In the genomic region with DNA sequence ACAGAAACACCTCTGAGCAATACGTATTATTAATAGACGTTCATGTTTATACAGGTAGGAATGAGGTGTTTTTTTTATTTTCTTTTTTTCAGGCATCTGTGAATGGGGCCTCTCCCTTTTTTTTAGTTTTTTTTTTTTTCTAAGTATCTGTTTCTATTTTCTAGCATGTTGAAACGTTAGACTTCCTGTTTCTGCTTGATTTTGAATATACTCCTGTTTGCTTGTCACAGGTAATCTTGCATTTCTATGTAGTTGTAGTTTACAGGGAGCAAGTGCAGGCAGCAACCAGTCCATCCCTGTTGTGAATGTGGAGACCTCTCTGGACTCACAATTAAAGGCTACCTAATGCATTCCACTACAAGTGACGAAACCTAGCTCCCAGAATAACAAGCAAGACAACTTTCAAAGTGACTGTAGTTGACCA, we compare ENCODE assay signal across 10 cellular contexts. TPM values are rescaled to one million over a fixed set of nuclear protein-coding genes. Genes with fewer than 3 reads are reported as not detected.
DNase-seq lines count a peak whose midpoint lies in the region; ATAC-seq, FAIRE-seq and TF ChIP-seq lines count a peak whose summit lies in the region.
"Had no signal": no experiment of that assay in that cellular context is flagged by ENCODE, and none has a peak within 500 bp of the region (broad histone marks: within the 10 kb centered on the region; RNA-seq: fewer than 3 reads in every experiment).

No MANE protein-coding gene starts in this region.

- H3K36me3 ChIP-seq in lower lobe of right lung, result no peaks in the 10 kb centered on the region
- no peaks in the 10 kb centered on the region for H3K36me3 ChIP-seq in aorta (ENCODE audit: control insufficient read depth in 1 of 2, insufficient read depth in 2 of 2, low read length in 1 of 2)
- H3K36me3 ChIP-seq: colonic mucosa had no signal

- peak overlapping the region; percentile 0 for H3K4me3 ChIP-seq in Jurkat, Clone E6-1 (ENCODE audit: low read length)
- H3K4me3 ChIP-seq in lower lobe of right lung (peak overlapping the region; percentile 4), aorta (ENCODE audit: low read length in 2 of 2) (no peak overlapping the region)
- H3K4me3 ChIP-seq: colonic mucosa had no signal

- H3K27ac ChIP-seq in lower lobe of right lung (no peak overlapping the region), aorta (ENCODE audit: low read depth in 1 of 2, low read length in 2 of 2) (no peak overlapping the region)
- H3K27ac ChIP-seq: colonic mucosa had no signal

- no peak for FAIRE-seq in H54 (lab: Jason Lieb, UNC)

- ATAC-seq in GM18502 (IDR thresholded peaks at IDR 0.05; ENCODE audit: poor library complexity, unreplicated experiment) (peak; percentile 28), GM21528 (IDR thresholded peaks at IDR 0.05; ENCODE audit: low FRiP score, unreplicated experiment) (peak; percentile 31), lower lobe of right lung (no peak), aorta (ENCODE audit: low FRiP score) (no peak)
- ATAC-seq: left cardiac atrium had no signal

- intact Hi-C loops in lower lobe of right lung (cut with DNase I), result no loop called here
- intact Hi-C loops in aorta (cut with DNase I), result loop anchor here (5.0 to 10.0 kb wide), 2 partner anchors 61 to 348 kb away; a partner anchor contains a TSS

- peaks cover 30% of the 10 kb centered on the region for H3K4me1 ChIP-seq in lower lobe of right lung
- no peaks in the 10 kb centered on the region for H3K4me1 ChIP-seq in aorta (ENCODE audit: control insufficient read depth in 1 of 2, insufficient read depth in 2 of 2, low read length in 2 of 2)
- H3K4me1 ChIP-seq: colonic mucosa had no signal

- no peak for TF ChIP-seq CTCF in lower lobe of right lung (IDR thresholded peaks at IDR 0.05)

- DNase-seq in Jurkat, Clone E6-1 (ENCODE audit: low read depth, low spot score), result no peak
- DNase-seq in lower lobe of right lung (no peak), H54 (ENCODE audit: insufficient read length, low spot score) (no peak), HT-29 (ENCODE audit: low spot score) (no peak), aorta (no peak), NCI-H82 treated with DMSO at 0.1 percent for 48 hours (lab: John Stamatoyannopoulos, UW; ENCODE audit: unreplicated experiment) (no peak)
- DNase-seq: colonic mucosa, left cardiac atrium had no signal

- no peak for TF ChIP-seq POLR2A in H54 (IDR thresholded peaks at IDR 0.05; ENCODE audit: low read depth, low read length)

- H3K9me3 ChIP-seq in lower lobe of right lung (no peaks in the 10 kb centered on the region), aorta (ENCODE audit: control insufficient read depth, low read length) (no peaks in the 10 kb centered on the region)
- H3K9me3 ChIP-seq: colonic mucosa had no signal

- WGBS in aorta, 2 donors, result 44 to 60% methylated on average over 4 of the region's 4 CpGs

- no peaks in the 10 kb centered on the region for H3K27me3 ChIP-seq in lower lobe of right lung (ENCODE audit: low read depth)
- no peaks in the 10 kb centered on the region for H3K27me3 ChIP-seq in aorta (ENCODE audit: control insufficient read depth in 1 of 2, insufficient read depth in 2 of 2, low read length in 1 of 2)
- H3K27me3 ChIP-seq: colonic mucosa had no signal

RNA-seq across cellular contexts. Expression of a gene that starts 22.8 kb away (rescaled TPM):
- polyA plus RNA-seq in Jurkat, Clone E6-1 (2012; ENCODE audit: insufficient read depth, insufficient read length), result 105 TPM
- 29.5 TPM for total RNA-seq in lower lobe of right lung
- total RNA-seq in HT-29 (2014; rRNA removed; shearing (Covaris generic)), result 10.7 and 13.3 TPM in 2 replicates
- 10 to 100 TPM; 17.8 to 26.9 TPM for total RNA-seq in aorta
- polyA plus RNA-seq in aorta, result 10 to 100 TPM; 13.7 to 32.2 TPM

Comparison
In these comparisons a context has a peak if more than half of its experiments do, and no peak if none do; other contexts are left out.
1. ATAC-seq: peak in GM18502 (single experiment) and GM21528 (single experiment); none in lower lobe of right lung (0 of 2) and aorta (single experiment).
2. H3K4me3 ChIP-seq: peak in Jurkat, Clone E6-1 (single experiment) and lower lobe of right lung (single experiment); none in aorta (0 of 2).